ENCODE assay signal across 19 cellular contexts in genomic region chr2:12765203-12765602, GRCh38. TPM values are rescaled to one million over a fixed set of nuclear protein-coding genes. Genes with fewer than 3 reads are reported as not detected.
DNase-seq lines count a peak whose midpoint lies in the region; ATAC-seq and TF ChIP-seq lines count a peak whose summit lies in the region.
"Had no signal": no experiment of that assay in that cellular context is flagged by ENCODE, and none has a peak within 500 bp of the region (broad histone marks: within the 10 kb centered on the region; RNA-seq: fewer than 3 reads in every experiment).

No MANE protein-coding gene starts in this region.

- peaks cover 73% of the 10 kb centered on the region for H3F3A ChIP-seq in GM23248 (ENCODE audit: insufficient read depth)

- 61 to 64% methylated on average over 3 of the region's 3 CpGs for WGBS in GM23248 (ENCODE audit: low coverage in 1 of 2, low lambda C conversion rate in 2 of 2, missing lambda C conversion rate in 2 of 2), 2 experiments

- CTCF ChIA-PET in Calu3 (lab: Charles Lee), result no interaction called here

- no peak overlapping the region for H3K27ac Mint-ChIP-seq in Calu3 (ENCODE audit: unreplicated experiment)

- no peaks in the 10 kb centered on the region for H3K36me3 Mint-ChIP-seq in Calu3 (ENCODE audit: insufficient read depth, unreplicated experiment)
- H3K36me3 Mint-ChIP-seq: CD4-positive, CD25-positive, alpha-beta regulatory T cell had no signal

- H3K36me3 ChIP-seq in GM23248 (ENCODE audit: low read depth), result no peaks in the 10 kb centered on the region
- H3K36me3 ChIP-seq in osteoblast (ENCODE audit: insufficient read depth, low read length), result no peaks in the 10 kb centered on the region
- H3K36me3 ChIP-seq: SJCRH30 had no signal

- no peak overlapping the region for H3K4me3 ChIP-seq in GM23248
- H3K4me3 ChIP-seq in epithelial cell of esophagus (ENCODE audit: low read length), result no peak overlapping the region
- no peak overlapping the region for H3K4me3 ChIP-seq in osteoblast (ENCODE audit: insufficient read depth, low read length)
- H3K4me3 ChIP-seq: SJCRH30 had no signal

- no peak overlapping the region for H3K4me3 Mint-ChIP-seq in Calu3 (ENCODE audit: low read depth, unreplicated experiment)
- H3K4me3 Mint-ChIP-seq: CD4-positive, CD25-positive, alpha-beta regulatory T cell had no signal

- intact Hi-C loops in Calu3 (cut with micrococcal nuclease; ENCODE audit: unreplicated experiment), result no loop called here
- intact Hi-C loops in Right ventricle myocardium inferior (cut with DNase I), result no loop called here

- no peaks in the 10 kb centered on the region for H3K4me1 Mint-ChIP-seq in Calu3 (ENCODE audit: low read depth, unreplicated experiment)

- in situ Hi-C loops in GM23248 (cut with MboI), result no loop called here

- peak; percentile 33 for DNase-seq in GM23248
- peak; percentile 54 for DNase-seq in epithelial cell of esophagus (ENCODE audit: low read depth)
- no peak for DNase-seq in osteoblast (ENCODE audit: insufficient read length, low spot score, missing footprints)
- DNase-seq in stimulated activated CD4-positive, alpha-beta T cell treated with anti-CD3 and anti-CD28 coated beads, Interleukin-15, amount 100 ng/mL, for 24 hours, result no peak
- no peak for DNase-seq in Calu3
- DNase-seq in Right ventricle myocardium inferior (ENCODE audit: missing footprints), result no peak
- DNase-seq: CD4-positive, CD25-positive, alpha-beta regulatory T cell; DMS79 treated with DMSO at 0.1 percent for 48 hours; NCI-H1105 treated with DMSO at 0.1 percent for 48 hours; NCI-H2029 treated with DMSO at 0.1 percent for 48 hours; NCI-H226; NCI-H510A treated with DMSO at 0.1 percent for 48 hours; NCI-H774; NK-92 treated with Interleukin-12 subunit alpha and Interleukin-12 subunit beta, amount 100 ng/mL, for 24 hours; SJCRH30 had no signal

- H2AFZ ChIP-seq in GM23248 (no peak overlapping the region), osteoblast (ENCODE audit: low read length) (no peak overlapping the region)

- H4K20me1 ChIP-seq in GM23248 (ENCODE audit: insufficient read depth), result no peaks in the 10 kb centered on the region
- no peaks in the 10 kb centered on the region for H4K20me1 ChIP-seq in osteoblast (ENCODE audit: insufficient read depth, low read length)

- BruUV-seq in Calu3 (replicated peaks; lab: Mats Ljungman, UMichigan), result no TSS peak

- H3K27me3 Mint-ChIP-seq in Calu3 (ENCODE audit: unreplicated experiment), result peaks cover 30% of the 10 kb centered on the region

- H3K9me3 ChIP-seq in GM23248 (ENCODE audit: low read depth) (no peaks in the 10 kb centered on the region), osteoblast (ENCODE audit: low read depth, low read length) (no peaks in the 10 kb centered on the region)

- H3K4me2 ChIP-seq in GM23248 (ENCODE audit: unreplicated experiment), result no peak overlapping the region
- H3K4me2 ChIP-seq in osteoblast (ENCODE audit: insufficient read depth, low read length), result no peak overlapping the region
- H3K4me2 ChIP-seq: KMS-11 had no signal

- no peak for TF ChIP-seq CTCF in epithelial cell of esophagus (IDR thresholded peaks at IDR 0.05; ENCODE audit: insufficient read depth, low read depth, low read length, missing control alignments)
- no peak for TF ChIP-seq CTCF in osteoblast (IDR thresholded peaks at IDR 0.05; ENCODE audit: extremely low read depth, low read depth, low read length)
- no peak for TF ChIP-seq CTCF in Calu3 (IDR thresholded peaks at IDR 0.05; ENCODE audit: unreplicated experiment)

- no peaks in the 10 kb centered on the region for H3K27me3 ChIP-seq in GM23248 (replicated peaks; ENCODE audit: insufficient read depth)
- H3K27me3 ChIP-seq in osteoblast (ENCODE audit: insufficient read depth, low read length), result no peaks in the 10 kb centered on the region
- H3K27me3 ChIP-seq: SJCRH30 had no signal

- no peak overlapping the region for H3K9ac ChIP-seq in GM23248
- H3K9ac ChIP-seq: KMS-11 had no signal

- peak; percentile 57; the same call in 2 of the 3 replicates for ATAC-seq in SK-N-SH treated with all-trans-retinoic acid at 6 μM for 48 hours
- no peak for ATAC-seq in Right ventricle myocardium inferior
- ATAC-seq: HCT116, Panc1 had no signal

- H3K9me3 Mint-ChIP-seq in Calu3 (ENCODE audit: low read depth, unreplicated experiment), result no peaks in the 10 kb centered on the region

- H3K4me1 ChIP-seq in GM23248 (ENCODE audit: insufficient read depth) (peaks cover 84% of the 10 kb centered on the region), osteoblast (ENCODE audit: insufficient read depth, low read length) (peaks cover 59% of the 10 kb centered on the region)
- H3K4me1 ChIP-seq: SJCRH30 had no signal

- peak overlapping the region; percentile 50 for H3K27ac ChIP-seq in GM23248
- peak overlapping the region; percentile 52 for H3K27ac ChIP-seq in osteoblast (ENCODE audit: low read depth, low read length)
- H3K27ac ChIP-seq: KMS-11, SJCRH30 had no signal

- H3K79me2 ChIP-seq in GM23248 (ENCODE audit: insufficient read depth), result no peaks in the 10 kb centered on the region
- no peaks in the 10 kb centered on the region for H3K79me2 ChIP-seq in osteoblast (ENCODE audit: insufficient read depth, low read length)

- H3K9me2 ChIP-seq in GM23248 (ENCODE audit: insufficient read depth), result no peaks in the 10 kb centered on the region

TF ChIP-seq in SK-N-SH treated with all-trans-retinoic acid at 6 μM for 48 hours, 23 proteins besides CTCF, POLR2A, EP300 and RAD21:
- TF ChIP-seq, protein P1, sequence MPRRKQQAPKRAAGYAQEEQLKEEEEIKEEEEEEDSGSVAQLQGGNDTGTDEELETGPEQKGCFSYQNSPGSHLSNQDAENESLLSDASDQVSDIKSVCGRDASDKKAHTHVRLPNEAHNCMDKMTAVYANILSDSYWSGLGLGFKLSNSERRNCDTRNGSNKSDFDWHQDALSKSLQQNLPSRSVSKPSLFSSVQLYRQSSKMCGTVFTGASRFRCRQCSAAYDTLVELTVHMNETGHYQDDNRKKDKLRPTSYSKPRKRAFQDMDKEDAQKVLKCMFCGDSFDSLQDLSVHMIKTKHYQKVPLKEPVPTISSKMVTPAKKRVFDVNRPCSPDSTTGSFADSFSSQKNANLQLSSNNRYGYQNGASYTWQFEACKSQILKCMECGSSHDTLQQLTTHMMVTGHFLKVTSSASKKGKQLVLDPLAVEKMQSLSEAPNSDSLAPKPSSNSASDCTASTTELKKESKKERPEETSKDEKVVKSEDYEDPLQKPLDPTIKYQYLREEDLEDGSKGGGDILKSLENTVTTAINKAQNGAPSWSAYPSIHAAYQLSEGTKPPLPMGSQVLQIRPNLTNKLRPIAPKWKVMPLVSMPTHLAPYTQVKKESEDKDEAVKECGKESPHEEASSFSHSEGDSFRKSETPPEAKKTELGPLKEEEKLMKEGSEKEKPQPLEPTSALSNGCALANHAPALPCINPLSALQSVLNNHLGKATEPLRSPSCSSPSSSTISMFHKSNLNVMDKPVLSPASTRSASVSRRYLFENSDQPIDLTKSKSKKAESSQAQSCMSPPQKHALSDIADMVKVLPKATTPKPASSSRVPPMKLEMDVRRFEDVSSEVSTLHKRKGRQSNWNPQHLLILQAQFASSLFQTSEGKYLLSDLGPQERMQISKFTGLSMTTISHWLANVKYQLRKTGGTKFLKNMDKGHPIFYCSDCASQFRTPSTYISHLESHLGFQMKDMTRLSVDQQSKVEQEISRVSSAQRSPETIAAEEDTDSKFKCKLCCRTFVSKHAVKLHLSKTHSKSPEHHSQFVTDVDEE (CRISPR knock-in tag; IDR thresholded peaks at IDR 0.05), result no peak
- no peak for TF ChIP-seq ZNF8 (CRISPR knock-in tag; IDR thresholded peaks at IDR 0.05)
- no peak for TF ChIP-seq ZC3H10 (CRISPR knock-in tag; IDR thresholded peaks at IDR 0.05)
- TF ChIP-seq BACH2 (CRISPR knock-in tag; IDR thresholded peaks at IDR 0.05; ENCODE audit: borderline replicate concordance), result no peak
- TF ChIP-seq PPARA (CRISPR knock-in tag; IDR thresholded peaks at IDR 0.05; ENCODE audit: borderline replicate concordance), result no peak
- TF ChIP-seq ARNTL (CRISPR knock-in tag; IDR thresholded peaks at IDR 0.05; ENCODE audit: borderline replicate concordance, low read depth), result no peak
- TF ChIP-seq ZNF70 (CRISPR knock-in tag; IDR thresholded peaks at IDR 0.05), result no peak
- no peak for TF ChIP-seq ZFP3 (CRISPR knock-in tag; IDR thresholded peaks at IDR 0.05)
- TF ChIP-seq GLIS3 (CRISPR knock-in tag; IDR thresholded peaks at IDR 0.05), result no peak
- TF ChIP-seq CSRNP3 (CRISPR knock-in tag; IDR thresholded peaks at IDR 0.05), result no peak

RNA-seq across cellular contexts. Expression of gene TRIB2, which starts 48.5 kb away (rescaled TPM):
- total RNA-seq in GM23248 (2014; rRNA removed; shearing (Covaris generic)), result 43.8 and 46.9 TPM in 2 replicates
- 31.5 and 32.1 TPM in 2 replicates for polyA plus RNA-seq in GM23248 (2016; fragmentation: Nextera tagmentation; extraction: Ambion mirVana)
- total RNA-seq in osteoblast (79.6 and 86.3 TPM in 2 replicates), Calu3 (2022) (6.2 and 6.4 TPM in 2 replicates), Right ventricle myocardium inferior (33.4 TPM)

Comparison
In these comparisons a context has a peak if more than half of its experiments do, and no peak if none do; other contexts are left out.
1. DNase-seq: peak in GM23248 (single experiment) and epithelial cell of esophagus (single experiment); none in osteoblast (single experiment), stimulated activated CD4-positive, alpha-beta T cell treated with anti-CD3 and anti-CD28 coated beads, Interleukin-15, amount 100 ng/mL, for 24 hours (single experiment), Calu3 (single experiment) and Right ventricle myocardium inferior (single experiment).